Comparison of ENCODE assay signal across 27 cellular contexts in the genomic region with DNA sequence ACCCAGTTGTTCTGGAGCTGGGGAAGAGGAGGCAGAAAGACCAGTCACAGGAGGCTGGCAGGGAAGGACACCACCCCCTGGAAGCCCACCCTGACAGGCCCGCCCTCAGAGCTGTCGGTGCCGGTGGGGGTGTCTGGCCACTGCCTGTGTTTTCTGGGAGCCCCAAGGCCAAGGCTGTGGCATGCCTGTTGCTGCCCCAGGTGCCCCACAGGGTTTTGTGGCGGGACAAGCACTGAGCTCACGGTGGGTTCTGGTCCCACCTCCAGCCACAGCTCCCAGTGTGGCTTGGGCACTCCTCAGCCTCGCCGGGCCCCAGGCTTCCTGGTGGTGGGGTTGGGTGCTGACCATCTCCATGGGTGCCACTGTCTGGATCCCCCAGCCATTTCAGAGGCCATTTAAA.
"Had no signal": no experiment of that assay in that cellular context is flagged by ENCODE, and none has a peak within 500 bp of the region (broad histone marks: within the 10 kb centered on the region; RNA-seq: fewer than 3 reads in every experiment).

No MANE protein-coding gene starts in this region.

- H3K27me3 ChIP-seq: dorsolateral prefrontal cortex, neutrophil, spleen, transverse colon had no signal

- FAIRE-seq: endometrium, kidney had no signal

- H3K27me3 Mint-ChIP-seq: memory B cell; natural killer cell treated with Interleukin-12 subunit alpha and Interleukin-12 subunit beta and Interleukin-15 and Interleukin-18, amount 100 ng/mL, for 72 hours; stimulated activated memory B cell treated with anti-CD40 and anti-IgM and Interleukin-4, amounts not matched to agents 10 μg/mL and 1 μg/mL and 100 μg/mL, for 72 hours; stimulated activated naive CD8-positive, alpha-beta T cell treated with anti-CD3 and anti-CD28 coated beads, Interleukin-15, Interleukin-2, amounts not matched to agents 100 ng/mL and 50 ng/mL, for 24 hours had no signal

- DNase-seq: cortex of kidney; dorsolateral prefrontal cortex; effector CD8-positive, alpha-beta T cell; gastrocnemius medialis; kidney; left cardiac atrium; left ventricle myocardium inferior; lower lobe of right lung; midbrain; psoas muscle; retina; spleen; stimulated activated CD4-positive, alpha-beta T cell treated with anti-CD3 and anti-CD28 coated beads, Interleukin-15, amount 100 ng/mL, for 24 hours; stimulated activated CD4-positive, alpha-beta T cell treated with anti-CD3 and anti-CD28 coated beads, Interleukin-1b, Interleukin-23, amount 100 ng/mL, for 48 hours; stimulated activated CD4-positive, alpha-beta T cell treated with anti-CD3 and anti-CD28 coated beads, Interleukin-4, amount 100 ng/mL, for 24 hours; substantia nigra; transverse colon had no signal

- H3K4me1 ChIP-seq: esophagus muscularis mucosa, gastrocnemius medialis, left ventricle myocardium inferior, lower lobe of right lung, psoas muscle, spleen had no signal

- H3K9me3 ChIP-seq: esophagus muscularis mucosa, gastrocnemius medialis, left ventricle myocardium inferior, lower lobe of right lung, neutrophil, psoas muscle, spleen, thoracic aorta, transverse colon had no signal

- H3K27ac Mint-ChIP-seq: memory B cell; natural killer cell treated with Interleukin-12 subunit alpha and Interleukin-12 subunit beta and Interleukin-15 and Interleukin-18, amount 100 ng/mL, for 72 hours; stimulated activated memory B cell treated with anti-CD40 and anti-IgM and Interleukin-4, amounts not matched to agents 10 μg/mL and 1 μg/mL and 100 μg/mL, for 72 hours; stimulated activated naive CD8-positive, alpha-beta T cell treated with anti-CD3 and anti-CD28 coated beads, Interleukin-15, Interleukin-2, amounts not matched to agents 100 ng/mL and 50 ng/mL, for 24 hours had no signal

- H3K4me3 Mint-ChIP-seq: memory B cell; natural killer cell treated with Interleukin-12 subunit alpha and Interleukin-12 subunit beta and Interleukin-15 and Interleukin-18, amount 100 ng/mL, for 72 hours; stimulated activated memory B cell treated with anti-CD40 and anti-IgM and Interleukin-4, amounts not matched to agents 10 μg/mL and 1 μg/mL and 100 μg/mL, for 72 hours; stimulated activated naive CD8-positive, alpha-beta T cell treated with anti-CD3 and anti-CD28 coated beads, Interleukin-15, Interleukin-2, amounts not matched to agents 100 ng/mL and 50 ng/mL, for 24 hours had no signal

- H3K36me3 ChIP-seq: esophagus muscularis mucosa, gastrocnemius medialis, left ventricle myocardium inferior, lower lobe of right lung, neutrophil, thoracic aorta, transverse colon had no signal

- H3K36me3 Mint-ChIP-seq: memory B cell; natural killer cell treated with Interleukin-12 subunit alpha and Interleukin-12 subunit beta and Interleukin-15 and Interleukin-18, amount 100 ng/mL, for 72 hours had no signal

- H3K4me1 Mint-ChIP-seq: memory B cell; stimulated activated memory B cell treated with anti-CD40 and anti-IgM and Interleukin-4, amounts not matched to agents 10 μg/mL and 1 μg/mL and 100 μg/mL, for 72 hours had no signal

- ATAC-seq: gastrocnemius medialis; left cardiac atrium; lower lobe of right lung; natural killer cell treated with Interleukin-12 subunit alpha and Interleukin-12 subunit beta and Interleukin-15 and Interleukin-18, amount 100 ng/mL, for 72 hours; psoas muscle; sciatic nerve; stimulated activated memory B cell treated with anti-CD40 and anti-IgM and Interleukin-4, amounts not matched to agents 10 μg/mL and 1 μg/mL and 100 μg/mL, for 72 hours had no signal

- H3K4me3 ChIP-seq: dorsolateral prefrontal cortex, esophagus muscularis mucosa, gastrocnemius medialis, left ventricle myocardium inferior, lower lobe of right lung, psoas muscle, spleen, thoracic aorta, transverse colon had no signal

- H3K27ac ChIP-seq: dorsolateral prefrontal cortex, epithelial cell of prostate, esophagus muscularis mucosa, gastrocnemius medialis, left ventricle myocardium inferior, lower lobe of right lung, neutrophil, psoas muscle, spleen, thoracic aorta, transverse colon had no signal

- H3K9me3 Mint-ChIP-seq: memory B cell; natural killer cell treated with Interleukin-12 subunit alpha and Interleukin-12 subunit beta and Interleukin-15 and Interleukin-18, amount 100 ng/mL, for 72 hours; stimulated activated memory B cell treated with anti-CD40 and anti-IgM and Interleukin-4, amounts not matched to agents 10 μg/mL and 1 μg/mL and 100 μg/mL, for 72 hours; stimulated activated naive CD8-positive, alpha-beta T cell treated with anti-CD3 and anti-CD28 coated beads, Interleukin-15, Interleukin-2, amounts not matched to agents 100 ng/mL and 50 ng/mL, for 24 hours had no signal
